Comparison of ENCODE assay signal across 1 cellular context in the genomic region with DNA sequence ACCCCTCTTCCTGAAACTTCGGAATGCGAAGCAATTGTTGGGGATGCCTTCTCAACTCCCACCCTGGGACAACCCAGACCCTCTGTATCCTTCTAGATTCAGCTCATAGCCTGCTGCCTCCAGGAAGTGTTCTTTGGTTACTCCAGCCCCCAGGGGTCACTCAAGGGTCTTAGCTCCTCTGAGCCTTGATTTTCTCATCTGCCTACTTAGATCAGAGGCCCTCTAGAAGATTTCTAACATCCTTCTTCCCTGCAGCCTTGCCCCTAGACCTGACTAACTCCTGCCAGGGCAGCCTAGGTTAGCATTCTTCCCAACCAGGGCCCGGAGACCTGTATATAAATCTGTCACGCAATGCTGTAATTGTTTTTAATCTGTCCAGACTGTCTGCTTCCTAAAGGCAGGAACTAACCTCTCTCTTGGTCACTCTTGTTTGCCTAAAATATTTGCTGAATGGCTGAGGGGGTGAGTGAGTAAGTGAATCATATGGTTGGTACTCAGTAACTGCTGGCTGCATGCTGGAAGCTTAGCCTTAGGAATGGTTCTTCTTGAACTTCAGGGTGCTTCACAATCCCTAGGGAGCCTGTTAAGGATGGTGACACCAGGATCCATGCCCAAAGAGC.
TF ChIP-seq lines count a peak whose summit lies in the region.

No MANE protein-coding gene starts in this region.

TF ChIP-seq in GM23338, 12 proteins besides CTCF, POLR2A, EP300 and RAD21 (continued from another document):
- TF ChIP-seq ZNF462 (CRISPR knock-in tag; IDR thresholded peaks at IDR 0.05), result no peak
- no peak for TF ChIP-seq REST (IDR thresholded peaks at IDR 0.05; ENCODE audit: unreplicated experiment)
- TF ChIP-seq POLR2AphosphoS5 (IDR thresholded peaks at IDR 0.05; ENCODE audit: low read depth), result no peak
- no peak for TF ChIP-seq EZH2phosphoT487 (IDR thresholded peaks at IDR 0.05; ENCODE audit: unreplicated experiment)
